ENCODE assay signal across 8 cellular contexts in the genomic region with DNA sequence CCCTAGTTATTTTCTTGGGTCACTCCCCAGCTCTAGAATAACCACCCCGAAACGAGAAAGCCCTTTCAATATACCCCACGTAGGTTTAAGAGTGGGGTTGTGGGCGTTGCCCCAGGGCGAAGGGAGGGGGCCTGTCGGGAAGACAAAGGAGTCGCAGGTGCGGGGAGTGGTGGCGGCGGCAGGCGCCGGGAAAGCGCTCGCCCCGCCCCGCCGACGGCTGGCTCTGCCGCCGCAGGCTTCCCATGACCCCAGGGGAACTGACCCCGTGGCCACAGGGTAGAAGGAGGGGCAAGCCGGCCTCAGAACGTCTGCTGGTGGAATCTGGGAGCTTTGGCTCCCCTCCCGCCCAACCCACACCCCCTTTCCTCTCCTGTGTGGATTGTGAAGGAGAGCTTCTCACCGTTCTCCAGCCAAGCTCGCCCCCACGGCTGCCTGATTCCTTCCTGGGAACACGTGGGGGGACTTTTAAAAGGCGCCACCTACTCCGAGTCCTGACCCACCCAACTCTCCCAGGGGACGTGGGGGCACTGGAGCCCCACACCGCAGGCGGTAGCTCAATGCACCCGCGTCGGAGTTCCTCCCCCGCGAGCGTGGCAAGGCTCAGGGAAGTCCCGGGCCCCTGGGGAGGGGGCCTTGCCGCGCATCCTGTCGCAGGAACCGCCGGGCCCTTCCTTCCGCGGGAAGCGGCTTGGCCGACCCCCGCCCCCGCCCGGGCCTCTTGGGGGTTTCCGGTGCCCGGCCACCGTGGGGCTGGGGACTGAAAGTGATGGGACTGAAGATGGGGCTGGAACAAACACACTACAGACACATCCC. TPM values are rescaled to one million over a fixed set of nuclear protein-coding genes. Genes with fewer than 3 reads are reported as not detected.
DNase-seq lines count a peak whose midpoint lies in the region; ATAC-seq and TF ChIP-seq lines count a peak whose summit lies in the region.

No MANE protein-coding gene starts in this region.

- DNase-seq in KBM-7 (peak; percentile 84), T-helper 1 cell (peak; percentile 63 to 89 (median 68)), astrocyte of the cerebellum (ENCODE audit: low read depth) (no peak), hepatic stellate cell (ENCODE audit: low spot score) (peak; percentile 85), sciatic nerve (ENCODE audit: low spot score) (peak; percentile 91), occipital lobe (lab: John Stamatoyannopoulos, UW) (no peak)

- peaks cover 12% of the 10 kb centered on the region; the same call in 1 of the 2 replicates for H3K4me1 ChIP-seq in ES-I3 (ENCODE audit: insufficient read depth, low read length)

- peak; percentile 25 for ATAC-seq in sciatic nerve
- no peak for ATAC-seq in GM19035 (IDR thresholded peaks at IDR 0.05; ENCODE audit: unreplicated experiment)

- intact Hi-C loops in sciatic nerve (cut with DNase I) = no loop called here

- no peaks in the 10 kb centered on the region for H3K9me3 ChIP-seq in ES-I3 (ENCODE audit: control insufficient read depth, insufficient read depth, low read length)

- peak overlapping the region; percentile 89 for H3K4me3 ChIP-seq in astrocyte of the cerebellum (ENCODE audit: low read depth, low read length)

- no peak for TF ChIP-seq CTCF in astrocyte of the cerebellum (IDR thresholded peaks at IDR 0.05; ENCODE audit: low read depth, low read length, missing control alignments)

- in situ Hi-C loops in KBM-7 (cut with MboI; ENCODE audit: low pct_unique_long_range_greater_than_20kb, low sequenced_read_pairs) = no loop called here
- in situ Hi-C loops in astrocyte of the cerebellum (cut with HindIII; ENCODE audit: low sequenced_read_pairs) = no loop called here

- no peaks in the 10 kb centered on the region for H3K36me3 ChIP-seq in ES-I3 (ENCODE audit: insufficient read depth, low read length)

- H3K9ac ChIP-seq in ES-I3 (ENCODE audit: low read depth, low read length) = peak overlapping the region; percentile 81

RNA-seq across cellular contexts. Expression of a gene that starts 5.5 kb away (rescaled TPM):
- total RNA-seq in sciatic nerve (102 TPM), occipital lobe (9.4 TPM)

RNA-seq across cellular contexts. Expression of a gene that starts 5.5 kb away (rescaled TPM):
- 48.3 TPM for total RNA-seq in sciatic nerve
- total RNA-seq in occipital lobe = 20.3 TPM

RNA-seq across cellular contexts. Expression of a gene that starts 37.6 kb away (rescaled TPM):
- 30.7 TPM for total RNA-seq in sciatic nerve
- total RNA-seq in occipital lobe = 13.1 TPM

RNA-seq across cellular contexts. Expression of a gene that starts 39.1 kb away (rescaled TPM):
- total RNA-seq in sciatic nerve = 34.7 TPM
- 27.1 TPM for total RNA-seq in occipital lobe

RNA-seq across cellular contexts. Expression of a gene that starts 53.0 kb away (rescaled TPM):
- total RNA-seq in sciatic nerve (20.2 TPM), occipital lobe (3.3 TPM)

Comparison
In these comparisons a context has a peak if more than half of its experiments do, and no peak if none do; other contexts are left out.
1. DNase-seq: peak in KBM-7 (single experiment), T-helper 1 cell (5 of 5), hepatic stellate cell (single experiment) and sciatic nerve (single experiment); none in astrocyte of the cerebellum (single experiment) and occipital lobe (single experiment).